Comparison of ENCODE assay signal across 16 cellular contexts in the genomic region with DNA sequence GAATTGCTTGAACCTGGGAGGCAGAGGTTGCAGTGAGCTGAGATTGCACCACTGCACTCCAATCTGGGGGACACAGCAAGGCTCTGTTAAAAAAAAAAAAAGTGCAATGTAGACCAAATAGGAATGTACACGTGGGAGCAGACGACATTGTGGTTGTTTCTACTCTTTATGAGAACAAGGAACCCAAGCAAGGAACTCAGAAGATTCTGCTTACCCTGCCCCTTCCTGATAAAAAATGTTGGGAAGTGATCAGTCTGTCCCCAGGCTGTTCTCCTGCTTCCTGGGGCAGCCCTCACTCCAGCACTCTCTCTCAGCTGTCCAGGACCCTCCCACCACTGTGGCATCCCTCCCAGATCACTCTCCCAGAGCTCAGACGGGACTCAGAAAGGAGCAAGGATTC. TPM values are rescaled to one million over a fixed set of nuclear protein-coding genes. Genes with fewer than 3 reads are reported as not detected.
"Had no signal": no experiment of that assay in that cellular context is flagged by ENCODE, and none has a peak within 500 bp of the region (broad histone marks: within the 10 kb centered on the region; RNA-seq: fewer than 3 reads in every experiment).

No MANE protein-coding gene starts in this region.

- H3K4me2 ChIP-seq: smooth muscle cell had no signal

- FAIRE-seq: keratinocyte had no signal

- ATAC-seq: naive thymus-derived CD8-positive, alpha-beta T cell; stimulated activated naive B cell treated with anti-CD40 and anti-IgM and Interleukin-4, amounts not matched to agents 10 μg/mL and 1 μg/mL and 100 μg/mL, for 72 hours had no signal

- DNase-seq: activated CD4-positive, alpha-beta T cell treated with anti-CD3 and anti-CD28 coated beads, Interleukin-2, amount 10 ng/mL, durations not matched to agents 7 days and 5 days; activated naive CD4-positive, alpha-beta T cell treated with anti-CD3 and anti-CD28 coated beads, Interleukin-2, amount 10 ng/mL, durations not matched to agents 7 days and 5 days; caudate nucleus; effector CD8-positive, alpha-beta T cell; foreskin melanocyte; naive thymus-derived CD8-positive, alpha-beta T cell; nucleus accumbens; stimulated activated naive B cell treated with anti-CD40 and anti-IgM and Interleukin-4, amounts not matched to agents 10 μg/mL and 1 μg/mL and 100 μg/mL, for 72 hours; trophoblast cell had no signal

- H3K4me3 ChIP-seq: coronary artery, lung, smooth muscle cell had no signal

RNA-seq across cellular contexts. Expression of a gene that starts 31.7 kb away (rescaled TPM):
- total RNA-seq: activated CD8-positive, alpha-beta memory T cell treated with anti-CD3 and anti-CD28 coated beads for 36 hours; activated T-helper 2 cell treated with anti-CD3 and anti-CD28 coated beads, Interferon-gamma antibody, Interleukin-2, Interleukin-4, amounts not matched to agents 10 μg/mL and 5 μg/mL and 100 μg/mL, durations not matched to agents 14 hours and 24 hours and 36 hours; mononuclear cell; smooth muscle cell had no signal
- polyA plus RNA-seq: keratinocyte; naive thymus-derived CD8-positive, alpha-beta T cell had no signal

RNA-seq across cellular contexts. Expression of a gene that starts 57.9 kb away (rescaled TPM):
- polyA plus RNA-seq: keratinocyte had no signal
